21 cellular contexts compared by ENCODE assay signal in genomic region chr6:161188547-161189465, GRCh38.
"Had no signal": no experiment of that assay in that cellular context is flagged by ENCODE, and none has a peak within 500 bp of the region (broad histone marks: within the 10 kb centered on the region; RNA-seq: fewer than 3 reads in every experiment).

No MANE protein-coding gene starts in this region.

- H3K27me3 Mint-ChIP-seq: activated naive CD8-positive, alpha-beta T cell treated with anti-CD3 and anti-CD28 coated beads, Interleukin-2, amount 10 ng/mL, durations not matched to agents 7 days and 5 days had no signal

- H3K9me3 ChIP-seq: adrenal gland, Peyer's patch, SJSA1 had no signal

- ATAC-seq: activated CD4-positive, CD25-positive, alpha-beta regulatory T cell treated with anti-CD3 and anti-CD28 coated beads, Interleukin-2, amount 50 U/mL, for 24 hours; activated CD8-positive, alpha-beta T cell treated with anti-CD3 and anti-CD28 coated beads, Interleukin-2, amount 10 ng/mL, durations not matched to agents 7 days and 5 days; SK-N-SH treated with all-trans-retinoic acid at 6 μM for 48 hours had no signal

- H3K27ac ChIP-seq: adrenal gland, Peyer's patch, SJSA1 had no signal

- H3K36me3 ChIP-seq: adrenal gland, Peyer's patch, SJSA1 had no signal

- H3K27ac Mint-ChIP-seq: activated CD8-positive, alpha-beta T cell treated with anti-CD3 and anti-CD28 coated beads, Interleukin-2, amount 10 ng/mL, durations not matched to agents 7 days and 5 days; activated naive CD8-positive, alpha-beta T cell treated with anti-CD3 and anti-CD28 coated beads, Interleukin-2, amount 10 ng/mL, durations not matched to agents 7 days and 5 days; T-helper 2 cell treated with Interferon-gamma antibody and Interleukin-4, amounts not matched to agents 5 μg/mL and 100 μg/mL, for 36 hours had no signal

- H3K4me1 ChIP-seq: adrenal gland, Peyer's patch had no signal

- DNase-seq: activated CD4-positive, alpha-beta T cell treated with anti-CD3 and anti-CD28 coated beads for 4 hours; activated CD8-positive, alpha-beta memory T cell treated with anti-CD3 and anti-CD28 coated beads, Interleukin-2, amount 50 U/mL, for 48 hours; activated CD8-positive, alpha-beta T cell treated with anti-CD3 and anti-CD28 coated beads, Interleukin-2, amount 10 ng/mL, durations not matched to agents 7 days and 5 days; activated naive CD4-positive, alpha-beta T cell treated with anti-CD3 and anti-CD28 coated beads, Interleukin-2, amount 50 U/mL, for 16 hours; activated naive CD8-positive, alpha-beta T cell treated with anti-CD3 and anti-CD28 coated beads, Interleukin-2, amount 10 ng/mL, durations not matched to agents 7 days and 5 days; activated T-cell treated with anti-CD3 and anti-CD28 coated beads, Interleukin-2, amount 50 U/mL, for 1 hour; adrenal gland; anterior cingulate cortex; Kasumi-1; NCI-H1105 treated with DMSO at 0.1 percent for 48 hours; NCI-H1436 treated with DMSO at 0.1 percent for 48 hours; NCI-H187; NCI-H2081; NCI-H510A treated with DMSO at 0.1 percent for 48 hours; Peyer's patch; SHP77; SW 1271 had no signal

- H3K4me3 Mint-ChIP-seq: activated CD8-positive, alpha-beta T cell treated with anti-CD3 and anti-CD28 coated beads, Interleukin-2, amount 10 ng/mL, durations not matched to agents 7 days and 5 days; activated naive CD8-positive, alpha-beta T cell treated with anti-CD3 and anti-CD28 coated beads, Interleukin-2, amount 10 ng/mL, durations not matched to agents 7 days and 5 days; T-helper 2 cell treated with Interferon-gamma antibody and Interleukin-4, amounts not matched to agents 5 μg/mL and 100 μg/mL, for 36 hours had no signal

- H3K4me3 ChIP-seq: adrenal gland, Peyer's patch, SJSA1 had no signal

- H3K27me3 ChIP-seq: adrenal gland, Peyer's patch, SJSA1 had no signal
